1 cellular context compared by ENCODE assay signal in genomic region chr9:135144581-135145108, GRCh38.
TF ChIP-seq lines count a peak whose summit lies in the region.

No MANE protein-coding gene starts in this region.

TF ChIP-seq in GM23338, 12 proteins besides CTCF, POLR2A, EP300 and RAD21 (continued from another document):
- TF ChIP-seq ZNF462 (CRISPR knock-in tag; IDR thresholded peaks at IDR 0.05) (no peak), JUNB (IDR thresholded peaks at IDR 0.05; ENCODE audit: unreplicated experiment) (no peak), ZNF114 (CRISPR knock-in tag; IDR thresholded peaks at IDR 0.05) (no peak), ETS1 (IDR thresholded peaks at IDR 0.05) (no peak), POLR2AphosphoS5 (IDR thresholded peaks at IDR 0.05; ENCODE audit: low read depth) (no peak), CREB1 (CRISPR knock-in tag; IDR thresholded peaks at IDR 0.05; ENCODE audit: low read depth) (no peak), REST (IDR thresholded peaks at IDR 0.05; ENCODE audit: unreplicated experiment) (no peak), EZH2phosphoT487 (IDR thresholded peaks at IDR 0.05; ENCODE audit: unreplicated experiment) (no peak)
TF ChIP-seq in GM23338: peak in this region for 0.
